ENCODE assay signal across 11 cellular contexts in genomic region chr14:76138758-76139723, GRCh38. TPM values are rescaled to one million over a fixed set of nuclear protein-coding genes. Genes with fewer than 3 reads are reported as not detected.
DNase-seq lines count a peak whose midpoint lies in the region; ATAC-seq and TF ChIP-seq lines count a peak whose summit lies in the region.
"Had no signal": no experiment of that assay in that cellular context is flagged by ENCODE, and none has a peak within 500 bp of the region (broad histone marks: within the 10 kb centered on the region; RNA-seq: fewer than 3 reads in every experiment).

No MANE protein-coding gene starts in this region.

- no peaks in the 10 kb centered on the region for H4K20me1 ChIP-seq in neural cell (ENCODE audit: insufficient read depth)

- TF ChIP-seq POLR2A in esophagus squamous epithelium (IDR thresholded peaks at IDR 0.05): no peak
- no peak for TF ChIP-seq POLR2A in uterus (IDR thresholded peaks at IDR 0.05)

- no peak for TF ChIP-seq RAD21 in neural cell (conservative IDR thresholded peaks at IDR 0.05)

- H3K27me3 ChIP-seq in esophagus squamous epithelium: peaks cover 0 to 84% (median 0%) of the 10 kb centered on the region in 4 donors
- H3K27me3 ChIP-seq in neural cell (ENCODE audit: insufficient read depth, low read depth, low read length): peaks cover 29% of the 10 kb centered on the region
- H3K27me3 ChIP-seq in uterus: no peaks in the 10 kb centered on the region
- H3K27me3 ChIP-seq: BLaER1 treated with 17β-estradiol and CSF1 and Interleukin-3, amounts not matched to agents 10 nM and 100 nM had no signal

- peak overlapping the region in 3 of 4 donors; percentile 15 to 55 (median 35) for H3K4me3 ChIP-seq in esophagus squamous epithelium
- peak overlapping the region; percentile 54 for H3K4me3 ChIP-seq in neural cell (ENCODE audit: low read length)
- peak overlapping the region; percentile 13 to 19 for H3K4me3 ChIP-seq in uterus
- H3K4me3 ChIP-seq: BLaER1 treated with 17β-estradiol and CSF1 and Interleukin-3, amounts not matched to agents 10 nM and 100 nM had no signal

- H3K79me2 ChIP-seq in neural cell (replicated peaks; ENCODE audit: insufficient read depth, low read length): no peaks in the 10 kb centered on the region

- peak; percentile 34 for DNase-seq in left cardiac atrium
- DNase-seq in Right ventricle myocardium superior: no peak
- no peak for DNase-seq in esophagus squamous epithelium (lab: John Stamatoyannopoulos, UW)
- no peak for DNase-seq in uterus
- no peak for DNase-seq in cerebellar cortex (ENCODE audit: low spot score)
- DNase-seq: amniotic stem cell had no signal

- no peak for TF ChIP-seq CTCF in esophagus squamous epithelium (IDR thresholded peaks at IDR 0.05)
- no peak for TF ChIP-seq CTCF in neural cell (IDR thresholded peaks at IDR 0.05; ENCODE audit: poor library complexity, severe bottlenecking)
- TF ChIP-seq CTCF in uterus (IDR thresholded peaks at IDR 0.05): no peak

- H3K4me1 ChIP-seq in esophagus squamous epithelium (peaks cover 0 to 12% (median 7%) of the 10 kb centered on the region in 3 donors), uterus (peaks cover 0 to 4% of the 10 kb centered on the region in 2 donors)
- H3K4me1 ChIP-seq: BLaER1 treated with 17β-estradiol and CSF1 and Interleukin-3, amounts not matched to agents 10 nM and 100 nM had no signal

- no peak overlapping the region for H2AFZ ChIP-seq in neural cell (ENCODE audit: low read depth, low read length)

- intact Hi-C loops in left cardiac atrium (cut with DNase I): no loop called here
- intact Hi-C loops in Right ventricle myocardium superior (cut with DNase I): no loop called here
- intact Hi-C loops in esophagus squamous epithelium (cut with DNase I): no loop called here
- intact Hi-C loops in uterus (cut with DNase I; ENCODE audit: low total_unique reads): no loop called here

- peak; percentile 58 to 61 for ATAC-seq in left cardiac atrium
- ATAC-seq in Right ventricle myocardium superior (ENCODE audit: poor library complexity): no peak
- no peak for ATAC-seq in HG02884 (IDR thresholded peaks at IDR 0.05; ENCODE audit: unreplicated experiment)
- ATAC-seq in HG02571 (IDR thresholded peaks at IDR 0.05; ENCODE audit: unreplicated experiment): no peak

- peak overlapping the region; percentile 36 for H3K9ac ChIP-seq in neural cell (ENCODE audit: low read length)
- H3K9ac ChIP-seq: BLaER1 treated with 17β-estradiol and CSF1 and Interleukin-3, amounts not matched to agents 10 nM and 100 nM had no signal

- 19 to 39% methylated on average over 12 to 26 of the region's 50 CpGs for WGBS in esophagus squamous epithelium, 2 donors

- no peaks in the 10 kb centered on the region for H3K36me3 ChIP-seq in esophagus squamous epithelium
- no peaks in the 10 kb centered on the region for H3K36me3 ChIP-seq in neural cell (ENCODE audit: insufficient read depth, low read length)
- no peaks in the 10 kb centered on the region for H3K36me3 ChIP-seq in uterus
- H3K36me3 ChIP-seq: BLaER1 treated with 17β-estradiol and CSF1 and Interleukin-3, amounts not matched to agents 10 nM and 100 nM; neutrophil had no signal

- peak overlapping the region; percentile 48 for H3K4me2 ChIP-seq in neural cell (ENCODE audit: low read length)
- H3K4me2 ChIP-seq: BLaER1 treated with 17β-estradiol and CSF1 and Interleukin-3, amounts not matched to agents 10 nM and 100 nM had no signal

- H3K9me2 ChIP-seq in neural cell (ENCODE audit: insufficient read depth, low read length): no peaks in the 10 kb centered on the region

- no peak for TF ChIP-seq EP300 in neural cell (conservative IDR thresholded peaks at IDR 0.05; ENCODE audit: poor library complexity, severe bottlenecking)

- H3K9me3 ChIP-seq in esophagus squamous epithelium: peaks cover 0 to 1% (median 0%) of the 10 kb centered on the region in 3 donors
- no peaks in the 10 kb centered on the region for H3K9me3 ChIP-seq in neural cell (ENCODE audit: low read length)
- H3K9me3 ChIP-seq in uterus: peaks cover 0 to 3% of the 10 kb centered on the region in 2 donors
- H3K9me3 ChIP-seq: neutrophil had no signal

- H3F3A ChIP-seq in neural cell (ENCODE audit: insufficient read depth, low read length, poor library complexity, severe bottlenecking): no peaks in the 10 kb centered on the region

- H3K27ac ChIP-seq in esophagus squamous epithelium (no peak overlapping the region), neural cell (ENCODE audit: low read length) (no peak overlapping the region), uterus (no peak overlapping the region)
- H3K27ac ChIP-seq: BLaER1 treated with 17β-estradiol and CSF1 and Interleukin-3, amounts not matched to agents 10 nM and 100 nM; neutrophil had no signal

TF ChIP-seq in neural cell, 6 proteins besides CTCF, POLR2A, EP300 and RAD21:
- TF ChIP-seq REST (IDR thresholded peaks at IDR 0.05; ENCODE audit: borderline replicate concordance) (no peak), MXI1 (conservative IDR thresholded peaks at IDR 0.05; ENCODE audit: poor library complexity, severe bottlenecking) (no peak), EZH2 (IDR thresholded peaks at IDR 0.05; ENCODE audit: borderline replicate concordance, insufficient read depth, low read length, poor library complexity, severe bottlenecking) (no peak), TAF1 (IDR thresholded peaks at IDR 0.05; ENCODE audit: low read depth) (no peak), POLR2AphosphoS5 (IDR thresholded peaks at IDR 0.05) (no peak), SMC3 (conservative IDR thresholded peaks at IDR 0.05; ENCODE audit: poor library complexity) (no peak)

RNA-seq across cellular contexts. Expression of gene GPATCH2L, which starts 12.7 kb away (rescaled TPM):
- total RNA-seq in left cardiac atrium (10 to 100 TPM; 33.5 to 63.0 TPM), Right ventricle myocardium superior (20.4 TPM), esophagus squamous epithelium (10 to 100 TPM; 20.1 to 40.8 (median 34.4) TPM), uterus (100 to 1,000 TPM in 2 of 4 donors, 10 to 100 TPM in 2; 47.6 to 230 (median 85.0) TPM)
- 46.0 and 49.6 TPM in 2 replicates for polyA plus RNA-seq in neural cell
- 163 and 189 TPM in 2 replicates for polyA minus RNA-seq in neural cell

Comparison
In these comparisons a context has a peak if more than half of its experiments do, and no peak if none do; other contexts are left out.
1. ATAC-seq: peak in left cardiac atrium (2 of 2); none in Right ventricle myocardium superior (single experiment), HG02884 (single experiment) and HG02571 (single experiment).
2. Peak in every context shown above with its lines, with median percentiles within 50 percentile points of each other: H3K4me3 ChIP-seq.